In the genomic region with DNA sequence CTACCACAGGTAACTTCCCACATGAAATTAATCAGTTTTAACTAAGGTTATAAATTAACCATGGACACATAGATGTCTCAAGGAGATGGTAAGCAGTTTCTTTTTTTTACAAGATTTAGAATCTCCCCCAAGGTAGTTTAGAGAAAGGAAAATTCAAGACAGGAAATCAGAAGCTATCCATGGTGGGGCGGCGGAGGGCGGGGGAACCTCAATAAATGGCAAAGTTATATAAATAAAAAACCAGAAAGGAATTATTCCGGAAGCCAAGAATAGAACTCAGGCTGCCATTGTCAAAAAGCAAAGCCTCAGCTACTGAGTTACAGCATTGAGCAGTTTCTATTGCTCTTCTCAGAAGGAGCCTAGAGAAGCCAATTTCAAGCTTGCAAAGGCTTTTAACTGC, we compare ENCODE assay signal across 24 cellular contexts.
DNase-seq lines count a peak whose midpoint lies in the region; ATAC-seq, FAIRE-seq and TF ChIP-seq lines count a peak whose summit lies in the region.
"Had no signal": no experiment of that assay in that cellular context is flagged by ENCODE, and none has a peak within 500 bp of the region (broad histone marks: within the 10 kb centered on the region; RNA-seq: fewer than 3 reads in every experiment).

No MANE protein-coding gene starts in this region.

- H3K27ac ChIP-seq in K562 (ENCODE audit: extremely low read depth, low read depth, low read length): no peak overlapping the region
- H3K27ac ChIP-seq in sigmoid colon: no peak overlapping the region
- H3K27ac ChIP-seq: SJCRH30 had no signal

- H3K4me1 ChIP-seq in K562 (replicated peaks in 1 of 2; ENCODE audit: control insufficient read depth in 2 of 2, insufficient read depth in 2 of 2, low read length in 2 of 2) (peaks cover 8 to 48% of the 10 kb centered on the region in 2 experiments; a peak in 4 of 5 replicates), sigmoid colon (no peaks in the 10 kb centered on the region)
- H3K4me1 ChIP-seq: SJCRH30 had no signal

- in situ Hi-C loops in K562 (cut with MboI): no loop called here

- H3K9me1 ChIP-seq in K562 (ENCODE audit: control insufficient read depth, insufficient read depth, low read length): no peaks in the 10 kb centered on the region

- TF ChIP-seq RAD21 in K562 (CRISPR knock-in tag; conservative IDR thresholded peaks at IDR 0.05 in 1 of 2, IDR thresholded peaks at IDR 0.05 in 1 of 2): no peak

- ATAC-seq in Right ventricle myocardium superior (ENCODE audit: poor library complexity) (no peak), K562 (no peak), HG03571 (IDR thresholded peaks at IDR 0.05; ENCODE audit: unreplicated experiment) (no peak), HG03460 (IDR thresholded peaks at IDR 0.05; ENCODE audit: unreplicated experiment) (no peak)

- H3K9ac ChIP-seq in K562 (ENCODE audit: insufficient read depth in 1 of 2, low read depth in 2 of 2, low read length in 2 of 2): peak overlapping the region in 1 of 2 experiments; percentile 32; a peak in 1 of 4 replicates

- no peak overlapping the region for H3K4me2 ChIP-seq in K562 (ENCODE audit: insufficient read depth, low read length)

- no TSS peak for BruUV-seq in K562 (replicated peaks; lab: Mats Ljungman, UMichigan)

- no peaks in the 10 kb centered on the region for H3K36me3 ChIP-seq in K562 (ENCODE audit: control insufficient read depth, insufficient read depth, low read length)
- H3K36me3 ChIP-seq in sigmoid colon: no peaks in the 10 kb centered on the region
- H3K36me3 ChIP-seq: SJCRH30 had no signal

- POLR2A ChIA-PET in K562 (lab: Yijun Ruan, JAX): interaction anchor here (0.6 to 0.9 kb wide), 2 partner anchors 11 to 12 kb away, joined by 3 read pairs; no protein-coding TSS in a partner anchor

- TF ChIP-seq CTCF in K562 (IDR thresholded peaks at IDR 0.05 in 2 of 3, conservative IDR thresholded peaks at IDR 0.05 in 1 of 3; ENCODE audit: insufficient read depth in 2 of 3, low read depth in 1 of 3, low read length in 3 of 3): no peak
- TF ChIP-seq CTCF in sigmoid colon (IDR thresholded peaks at IDR 0.05): no peak

- TF ChIP-seq POLR2A in K562 (conservative IDR thresholded peaks at IDR 0.05): no peak
- TF ChIP-seq POLR2A in sigmoid colon (IDR thresholded peaks at IDR 0.05): no peak

- intact Hi-C loops in cardiac septum (cut with DNase I) (no loop called here), Right ventricle myocardium superior (cut with DNase I) (no loop called here), K562 (cut with micrococcal nuclease) (no loop called here), sigmoid colon (cut with DNase I) (no loop called here)

- WGBS in K562 (ENCODE audit: insufficient coverage, low coverage, missing lambda C conversion rate): 78% methylated on average over 4 of the region's 4 CpGs
- WGBS in sigmoid colon, 2 donors: 89 to 90% methylated on average over 4 of the region's 4 CpGs

- H3K4me3 ChIP-seq in K562 (no peak overlapping the region), sigmoid colon (no peak overlapping the region)
- H3K4me3 ChIP-seq: SJCRH30 had no signal

- no peaks in the 10 kb centered on the region for H3K27me3 ChIP-seq in K562 (ENCODE audit: control insufficient read depth in 2 of 2, insufficient read depth in 2 of 2, low read length in 2 of 2)
- no peaks in the 10 kb centered on the region for H3K27me3 ChIP-seq in sigmoid colon
- H3K27me3 ChIP-seq: SJCRH30 had no signal

- no peaks in the 10 kb centered on the region for H3K79me2 ChIP-seq in K562 (ENCODE audit: control insufficient read depth, insufficient read depth, low read length)

- no peak for FAIRE-seq in K562 (lab: Jason Lieb, UNC)
- FAIRE-seq: A204.1, GM18507, H1 had no signal

- CTCF ChIA-PET in K562 (lab: Yijun Ruan, JAX; ENCODE audit: low intra/inter-chr PET ratio): interaction anchor here (0.9 kb wide), 1 partner anchor 11 kb away, joined by 4 read pairs; no protein-coding TSS in a partner anchor

- TF ChIP-seq EP300 in K562 (IDR thresholded peaks at IDR 0.05; ENCODE audit: low read length) (no peak), sigmoid colon (IDR thresholded peaks at IDR 0.05) (no peak)

- peak overlapping the region; percentile 60; the same call in 1 of the 2 replicates for H2AFZ ChIP-seq in K562 (ENCODE audit: low read depth, low read length)

- H3K9me3 ChIP-seq in K562 (replicated peaks; ENCODE audit: control insufficient read depth, insufficient read depth, low read depth, low read length) (no peaks in the 10 kb centered on the region), sigmoid colon (peaks cover 0 to 4% (median 0%) of the 10 kb centered on the region in 4 donors)

- DNase-seq in cardiac septum (ENCODE audit: low spot score): peak; percentile 14
- DNase-seq in Right ventricle myocardium superior: no peak
- no peak for DNase-seq in K562 (ENCODE audit: extremely low read depth in 1 of 4, low spot score in 3 of 4)
- DNase-seq in islet precursor cell: peak; percentile 14
- DNase-seq in sigmoid colon: peak; percentile 29
- no peak for DNase-seq in epidermal melanocyte (ENCODE audit: insufficient read length, low spot score)
- DNase-seq: C1 segment of cervical spinal cord; CD4-positive, alpha-beta memory T cell; COR-L47; DMS53; HCEC 1CT; Kasumi-1; NCI-H1092 treated with DMSO at 0.1 percent for 48 hours; NCI-H1436 treated with DMSO at 0.1 percent for 48 hours; NCI-H187 treated with DMSO at 0.1 percent for 48 hours; NCI-H2171 treated with DMSO at 0.1 percent for 48 hours; NCI-H524; NCI-H748 treated with DMSO at 0.1 percent for 48 hours; SJCRH30 had no signal

- H4K20me1 ChIP-seq in K562 (replicated peaks; ENCODE audit: control insufficient read depth, insufficient read depth, low read length): no peaks in the 10 kb centered on the region

TF ChIP-seq in K562, 482 proteins besides CTCF, POLR2A, EP300 and RAD21 (continues in another document):
- TF ChIP-seq SUPT5H (IDR thresholded peaks at IDR 0.05) (no peak), HINFP (tag; conservative IDR thresholded peaks at IDR 0.05; ENCODE audit: low read depth) (no peak), HNRNPK (IDR thresholded peaks at IDR 0.05; ENCODE audit: low read depth, low read length, poor library complexity, severe bottlenecking) (no peak), EGR1 (conservative IDR thresholded peaks at IDR 0.05) (no peak), NFYB (IDR thresholded peaks at IDR 0.05; ENCODE audit: extremely low read depth, insufficient read length) (no peak), RREB1 (CRISPR knock-in tag; IDR thresholded peaks at IDR 0.05) (no peak), MEIS2 (IDR thresholded peaks at IDR 0.05; ENCODE audit: partially characterized antibody) (no peak), NBN (IDR thresholded peaks at IDR 0.05; ENCODE audit: low read depth) (no peak), FIP1L1 (IDR thresholded peaks at IDR 0.05; ENCODE audit: low read depth, low read length, poor library complexity, severe bottlenecking) (no peak), SMAD2 (IDR thresholded peaks at IDR 0.05; ENCODE audit: low read depth, low read length) (no peak), SETDB1 (IDR thresholded peaks at IDR 0.05; ENCODE audit: low read length) (no peak), ZNF316 (IDR thresholded peaks at IDR 0.05) (no peak), TAF15 (IDR thresholded peaks at IDR 0.05; ENCODE audit: low read depth, low read length) (no peak), ZNF140 (CRISPR knock-in tag; IDR thresholded peaks at IDR 0.05) (no peak)

Comparison
In these comparisons a context has a peak if more than half of its experiments do, and no peak if none do; other contexts are left out.
1. DNase-seq: peak in cardiac septum (single experiment), islet precursor cell (single experiment) and sigmoid colon (single experiment); none in Right ventricle myocardium superior (single experiment), K562 (0 of 4) and epidermal melanocyte (single experiment).